Comparison of ENCODE assay signal across 32 cellular contexts in genomic region chr4:150533673-150534072, GRCh38. TPM values are rescaled to one million over a fixed set of nuclear protein-coding genes. Genes with fewer than 3 reads are reported as not detected.
"Had no signal": no experiment of that assay in that cellular context is flagged by ENCODE, and none has a peak within 500 bp of the region (broad histone marks: within the 10 kb centered on the region; RNA-seq: fewer than 3 reads in every experiment).

No MANE protein-coding gene starts in this region.

- H3K9me3 Mint-ChIP-seq: naive B cell; stimulated activated memory B cell treated with anti-CD40 and anti-IgM and Interleukin-4, amounts not matched to agents 10 μg/mL and 1 μg/mL and 100 μg/mL, for 72 hours had no signal

- H3K36me3 ChIP-seq: esophagus muscularis mucosa, heart right ventricle, left lung, ovary, spleen, tibial artery had no signal

- H3K4me3 Mint-ChIP-seq: mesothelial cell of epicardium; naive B cell; nephron; stimulated activated memory B cell treated with anti-CD40 and anti-IgM and Interleukin-4, amounts not matched to agents 10 μg/mL and 1 μg/mL and 100 μg/mL, for 72 hours; type B pancreatic cell had no signal

- H3K27ac ChIP-seq: dorsolateral prefrontal cortex, esophagus muscularis mucosa, heart right ventricle, left lung, ovary, psoas muscle, skin epidermis, spleen, testis, tibial artery had no signal

- H3K36me3 Mint-ChIP-seq: naive B cell had no signal

- H3K4me1 ChIP-seq: esophagus muscularis mucosa, heart right ventricle, left lung, psoas muscle, spleen, testis, tibial artery had no signal

- H3K4me1 Mint-ChIP-seq: mesothelial cell of epicardium; nephron; stimulated activated memory B cell treated with anti-CD40 and anti-IgM and Interleukin-4, amounts not matched to agents 10 μg/mL and 1 μg/mL and 100 μg/mL, for 72 hours had no signal

- H3K9me3 ChIP-seq: esophagus muscularis mucosa, mucosa of descending colon, ovary, spleen, testis, tibial artery had no signal

- H3K27me3 Mint-ChIP-seq: naive B cell; stimulated activated memory B cell treated with anti-CD40 and anti-IgM and Interleukin-4, amounts not matched to agents 10 μg/mL and 1 μg/mL and 100 μg/mL, for 72 hours; type B pancreatic cell had no signal

- H3K27me3 ChIP-seq: dorsolateral prefrontal cortex, esophagus muscularis mucosa, heart right ventricle, left lung, ovary, spleen, testis, tibial artery had no signal

- ATAC-seq: heart right ventricle; left cardiac atrium; left lung; mucosa of descending colon; psoas muscle; right cardiac atrium; stimulated activated memory B cell treated with anti-CD40 and anti-IgM and Interleukin-4, amounts not matched to agents 10 μg/mL and 1 μg/mL and 100 μg/mL, for 72 hours; stimulated activated naive CD8-positive, alpha-beta T cell treated with anti-CD3 and anti-CD28 coated beads, Interleukin-15, Interleukin-2, amounts not matched to agents 100 U/mL and 50 U/mL, for 24 hours had no signal

- DNase-seq: dorsolateral prefrontal cortex; effector CD4-positive, alpha-beta T cell; foreskin melanocyte; glutamatergic neuron; heart right ventricle; hippocampal formation; left cardiac atrium; left lung; mesenchymal stem cell; mucosa of descending colon; naive B cell; occipital lobe; ovary; posterior cingulate gyrus; psoas muscle; right cardiac atrium; spleen; stimulated activated CD4-positive, alpha-beta T cell treated with anti-CD3 and anti-CD28 coated beads, Interleukin-4, amount 100 ng/mL, for 4 hours; stimulated activated naive CD8-positive, alpha-beta T cell treated with anti-CD3 and anti-CD28 coated beads, Interleukin-15, Interleukin-2, amounts not matched to agents 100 U/mL and 50 U/mL, for 24 hours; substantia nigra; testis; tibial artery had no signal

- H3K4me3 ChIP-seq: dorsolateral prefrontal cortex, esophagus muscularis mucosa, heart right ventricle, left lung, mucosa of descending colon, ovary, psoas muscle, skin epidermis, spleen, testis, tibial artery had no signal

- H3K27ac Mint-ChIP-seq: mesothelial cell of epicardium; naive B cell; nephron; stimulated activated memory B cell treated with anti-CD40 and anti-IgM and Interleukin-4, amounts not matched to agents 10 μg/mL and 1 μg/mL and 100 μg/mL, for 72 hours; type B pancreatic cell had no signal

RNA-seq across cellular contexts. Expression of gene MAB21L2, which starts 48.3 kb away (rescaled TPM):
- total RNA-seq: fibroblast of lung, kidney epithelial cell, left lung, lower leg skin, occipital lobe, ovary, psoas muscle, renal cortical epithelial cell, spleen, testis had no signal
